ENCODE assay signal across 8 cellular contexts in the genomic region with DNA sequence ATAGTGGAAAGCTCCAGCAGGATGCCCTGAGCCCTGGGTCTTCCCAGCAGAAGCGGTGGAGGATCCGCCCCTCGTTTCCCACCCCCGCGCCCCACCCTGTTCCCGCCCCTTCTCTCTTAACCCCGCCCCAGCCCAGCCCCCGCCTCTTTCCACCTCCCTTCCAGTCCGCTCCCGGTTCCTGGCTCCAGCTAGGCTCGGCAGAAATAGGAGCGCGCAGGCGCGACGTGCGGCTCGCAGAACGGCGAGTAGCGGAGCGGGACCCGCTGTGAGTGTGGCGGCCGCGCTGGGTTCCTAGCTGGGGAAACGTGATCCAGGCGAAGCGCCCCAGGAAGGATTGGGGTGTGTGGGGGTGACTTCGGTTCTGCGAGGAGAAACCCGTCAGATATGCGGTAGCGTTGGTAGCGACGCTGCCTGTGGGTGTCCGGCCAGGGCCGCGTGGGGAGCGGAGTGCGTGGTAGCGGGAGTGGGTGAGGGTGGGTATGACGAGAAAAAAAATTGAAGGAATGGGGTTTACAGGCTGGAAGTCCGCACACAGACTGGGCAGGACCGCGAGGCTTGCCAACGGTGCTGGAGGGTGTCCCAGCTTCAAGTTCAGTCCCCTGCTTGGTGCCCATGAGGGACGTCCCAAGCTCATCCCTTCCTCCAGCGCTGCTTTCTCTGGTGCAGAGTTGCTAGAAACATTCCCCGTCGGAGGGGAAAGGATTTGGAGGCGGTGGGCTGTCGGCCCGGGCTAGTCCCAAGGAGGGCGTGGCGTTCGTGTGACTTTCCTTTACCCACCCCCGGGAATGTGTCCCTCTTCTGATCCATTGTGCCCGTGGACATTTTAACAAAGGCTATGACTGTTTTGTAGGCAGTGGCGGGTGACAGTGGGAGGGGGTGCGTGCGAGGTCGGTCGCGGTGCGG. TPM values are rescaled to one million over a fixed set of nuclear protein-coding genes. Genes with fewer than 3 reads are reported as not detected.
A peak's percentile ranks its signal among the peaks of the same experiment; 100 is the strongest.
DNase-seq lines count a peak whose midpoint lies in the region; ATAC-seq and TF ChIP-seq lines count a peak whose summit lies in the region.

PRRG1 (plus strand) TSS at position 234 of the 903 bp plus-strand sequence. CDS start 56,886 bp downstream, outside the sequence.

- ATAC-seq in CD4-positive, alpha-beta T cell (ENCODE audit: poor library complexity) = no peak
- peak; percentile 95 for ATAC-seq in mucosa of descending colon

- 1 to 5% methylated on average over 13 to 15 of the region's 66 CpGs for WGBS in thyroid gland, 2 donors

- peak within 1 kb of the TSS; percentile 69 for H3K4me3 Mint-ChIP-seq in CD4-positive, alpha-beta T cell

- peaks cover 9% of the 10 kb centered on the region for H3K27me3 ChIP-seq in CD4-positive, alpha-beta T cell (ENCODE audit: control insufficient read depth, insufficient read depth, low read length)
- no peaks in the 10 kb centered on the region for H3K27me3 ChIP-seq in thyroid gland

- no peak for DNase-seq in CD4-positive, alpha-beta T cell
- DNase-seq in LHCN-M2 (ENCODE audit: low read depth) = peak; percentile 79
- DNase-seq in T1000 (lab: John Stamatoyannopoulos, UW) = peak; percentile 51
- peak; percentile 76 for DNase-seq in fibroblast of mammary gland (ENCODE audit: low read depth)
- DNase-seq in mucosa of descending colon = peak; percentile 72 to 85 (median 83)
- peak; percentile 75 to 82 for DNase-seq in thyroid gland
- no peak for DNase-seq in UCSD-AML1 (lab: John Stamatoyannopoulos, UW; ENCODE audit: unreplicated experiment)
- DNase-seq in stimulated activated CD4-positive, alpha-beta T cell treated with anti-CD3 and anti-CD28 coated beads, Interleukin-12 subunit alpha, Interleukin-12 subunit beta, amount 100 ng/mL, for 4 hours = no peak

- H3K9me3 ChIP-seq in CD4-positive, alpha-beta T cell (ENCODE audit: control insufficient read depth, low read length) = no peaks in the 10 kb centered on the region
- H3K9me3 ChIP-seq in mucosa of descending colon = no peaks in the 10 kb centered on the region
- no peaks in the 10 kb centered on the region for H3K9me3 ChIP-seq in thyroid gland

- H3K4me3 ChIP-seq in fibroblast of mammary gland (ENCODE audit: control insufficient read depth, low read depth, low read length) (peak within 1 kb of the TSS; percentile 74), mucosa of descending colon (peak within 1 kb of the TSS; percentile 28), thyroid gland (replicated peaks in 1 of 3) (peak within 1 kb of the TSS; percentile 32 to 53 (median 37))

- H3K4me1 Mint-ChIP-seq in CD4-positive, alpha-beta T cell (ENCODE audit: low read depth) = peaks cover 5% of the 10 kb centered on the region

- no peaks in the 10 kb centered on the region for H3K9me3 Mint-ChIP-seq in CD4-positive, alpha-beta T cell

- H3K27ac Mint-ChIP-seq in CD4-positive, alpha-beta T cell = no peak within 1 kb of the TSS

- no peak for TF ChIP-seq CTCF in CD4-positive, alpha-beta T cell (IDR thresholded peaks at IDR 0.05)
- no peak for TF ChIP-seq CTCF in fibroblast of mammary gland (conservative IDR thresholded peaks at IDR 0.05; ENCODE audit: control insufficient read depth, insufficient read depth, low read depth, low read length)
- no peak for TF ChIP-seq CTCF in mucosa of descending colon (IDR thresholded peaks at IDR 0.05)
- TF ChIP-seq CTCF in thyroid gland (IDR thresholded peaks at IDR 0.05) = no peak

- POLR2A ChIA-PET in CD4-positive, alpha-beta T cell (lab: Charles Lee) = no interaction called here

- peaks cover 54% of the 10 kb centered on the region for H3K27me3 Mint-ChIP-seq in CD4-positive, alpha-beta T cell

- CTCF ChIA-PET in CD4-positive, alpha-beta T cell (lab: Charles Lee) = no interaction called here

- intact Hi-C loops in CD4-positive, alpha-beta T cell (cut with DNase I, micrococcal nuclease) = no loop called here
- intact Hi-C loops in mucosa of descending colon (cut with DNase I, micrococcal nuclease) (no loop called here), thyroid gland (cut with DNase I) (no loop called here)

- no peaks in the 10 kb centered on the region for H3K36me3 Mint-ChIP-seq in CD4-positive, alpha-beta T cell (ENCODE audit: low read depth)

- no peaks in the 10 kb centered on the region for H3K36me3 ChIP-seq in mucosa of descending colon (ENCODE audit: low read depth)
- no peaks in the 10 kb centered on the region for H3K36me3 ChIP-seq in thyroid gland

- H3K4me1 ChIP-seq in mucosa of descending colon (ENCODE audit: low read depth) (no peaks in the 10 kb centered on the region), thyroid gland (peaks cover 0 to 4% of the 10 kb centered on the region in 2 donors)

- H3K27ac ChIP-seq in CD4-positive, alpha-beta T cell (ENCODE audit: low read depth, low read length) = no peak within 1 kb of the TSS
- peak within 1 kb of the TSS; percentile 81 to 85 (median 82) for H3K27ac ChIP-seq in thyroid gland

- TF ChIP-seq POLR2A in thyroid gland (IDR thresholded peaks at IDR 0.05) = peak in 1 of 2 donors; percentile 76

RNA-seq across cellular contexts. Expression of gene PRRG1, which starts in this region (rescaled TPM):
- not detected for total RNA-seq in CD4-positive, alpha-beta T cell
- total RNA-seq in LHCN-M2 (2014; rRNA removed) (16.6 and 17.6 TPM in 2 replicates), mucosa of descending colon (10 to 100 TPM; 11.1 to 12.0 (median 11.6) TPM), thyroid gland (10 to 100 TPM; 23.7 to 28.5 (median 24.0) TPM)
- polyA plus RNA-seq in LHCN-M2 (2012) = 4.1 TPM

Comparison
In these comparisons a context has a peak if more than half of its experiments do, and no peak if none do; other contexts are left out.
1. RNA of gene PRRG1 (total RNA-seq): 23.7 to 28.5 TPM in thyroid gland, 16.6 to 17.6 TPM in LHCN-M2 and 11.1 to 12.0 TPM in mucosa of descending colon; not detected in CD4-positive, alpha-beta T cell; every median in the first group is over 10 times any median in the second.
2. DNase-seq: peak in LHCN-M2 (single experiment), T1000 (single experiment), fibroblast of mammary gland (single experiment), mucosa of descending colon (3 of 3) and thyroid gland (2 of 2); none in CD4-positive, alpha-beta T cell (0 of 10), UCSD-AML1 (single experiment) and stimulated activated CD4-positive, alpha-beta T cell treated with anti-CD3 and anti-CD28 coated beads, Interleukin-12 subunit alpha, Interleukin-12 subunit beta, amount 100 ng/mL, for 4 hours (single experiment).
3. Peak in every context shown above with its lines, with median percentiles within 50 percentile points of each other: H3K4me3 ChIP-seq.